Comparison of ENCODE assay signal across 18 cellular contexts in genomic region chr6:90212274-90212673, GRCh38.
DNase-seq lines count a peak whose midpoint lies in the region; ATAC-seq, FAIRE-seq and TF ChIP-seq lines count a peak whose summit lies in the region.
"Had no signal": no experiment of that assay in that cellular context is flagged by ENCODE, and none has a peak within 500 bp of the region (broad histone marks: within the 10 kb centered on the region; RNA-seq: fewer than 3 reads in every experiment).

No MANE protein-coding gene starts in this region.

- H3K4me1 Mint-ChIP-seq in CD4-positive, CD25-positive, alpha-beta regulatory T cell, result peaks cover 11 to 51% (median 29%) of the 10 kb centered on the region in 4 donors
- H3K4me1 Mint-ChIP-seq in H9, result peaks cover 0 to 2% of the 10 kb centered on the region in 2 experiments; a peak in 2 of 4 replicates

- peaks cover 0 to 2% (median 0%) of the 10 kb centered on the region in 7 donors for H3K9me3 Mint-ChIP-seq in CD4-positive, CD25-positive, alpha-beta regulatory T cell
- H3K9me3 Mint-ChIP-seq in H9, result no peaks in the 10 kb centered on the region

- peaks cover 3% of the 10 kb centered on the region for H3K36me3 Mint-ChIP-seq in CD4-positive, CD25-positive, alpha-beta regulatory T cell
- H3K36me3 Mint-ChIP-seq in H9 (ENCODE audit: insufficient read depth in 1 of 3, low read depth in 3 of 3), result no peaks in the 10 kb centered on the region

- no peak overlapping the region for H3K14ac ChIP-seq in H1 (ENCODE audit: insufficient read length)
- no peak overlapping the region for H3K14ac ChIP-seq in H9 (ENCODE audit: insufficient read depth, low read length)

- no peak overlapping the region for H3K4ac ChIP-seq in H1 (replicated peaks; ENCODE audit: insufficient read length, low read depth, low read length)
- no peak overlapping the region for H3K4ac ChIP-seq in H9 (ENCODE audit: low read depth, low read length)

- DNase-seq in CD4-positive, CD25-positive, alpha-beta regulatory T cell, result peak in 1 of 3 donors; percentile 39
- DNase-seq in GM10266 (ENCODE audit: extremely low spot score) (no peak), SK-MEL-5 (ENCODE audit: low read depth, low spot score) (peak; percentile 38), H1 (ENCODE audit: low read depth in 1 of 2, low spot score in 2 of 2) (no peak), H9 (no peak), left ventricle myocardium inferior (no peak)
- no peak for DNase-seq in stimulated activated CD8-positive, alpha-beta memory T cell treated with anti-CD3 and anti-CD28 coated beads, Interleukin-4, amount 100 ng/mL, for 48 hours
- DNase-seq: AML-193; amniotic stem cell; central memory CD4-positive, alpha-beta T cell; DMS53; Karpas-422; left colon; NCI-H146; NCI-H226; nucleus accumbens; right lobe of liver; SHP77 treated with DMSO at 0.1 percent for 48 hours had no signal

- no peaks in the 10 kb centered on the region for H3K9me3 ChIP-seq in CD4-positive, CD25-positive, alpha-beta regulatory T cell (ENCODE audit: control insufficient read depth in 2 of 2, low read length in 2 of 2)
- no peaks in the 10 kb centered on the region for H3K9me3 ChIP-seq in H1 (ENCODE audit: insufficient read depth in 2 of 2, low read depth in 1 of 2, low read length in 1 of 2)
- no peaks in the 10 kb centered on the region for H3K9me3 ChIP-seq in H9 (ENCODE audit: control insufficient read depth, low read depth, low read length)
- H3K9me3 ChIP-seq in left ventricle myocardium inferior (replicated peaks), result no peaks in the 10 kb centered on the region
- H3K9me3 ChIP-seq: right lobe of liver had no signal

- H3K9ac ChIP-seq in H1 (replicated peaks in 1 of 4; ENCODE audit: extremely low read depth in 1 of 4, low read depth in 3 of 4, low read length in 3 of 4) (no peak overlapping the region), H9 (ENCODE audit: extremely low read depth, insufficient read length, low read length) (no peak overlapping the region)

- peak overlapping the region; percentile 73; the same call in 1 of the 2 replicates for H2BK15ac ChIP-seq in H1 (ENCODE audit: low read length)
- H2BK15ac ChIP-seq in H9 (ENCODE audit: low read depth, low read length), result no peak overlapping the region

- H3K79me1 ChIP-seq in H1 (ENCODE audit: low read depth, low read length), result no peaks in the 10 kb centered on the region
- H3K79me1 ChIP-seq in H9 (ENCODE audit: insufficient read depth, low read depth, low read length, poor library complexity, severe bottlenecking), result no peaks in the 10 kb centered on the region

- H3K56ac ChIP-seq in H1 (replicated peaks; ENCODE audit: insufficient read length, low read depth, low read length), result no peak overlapping the region
- H3K56ac ChIP-seq in H9 (ENCODE audit: insufficient read length, low read depth, low read length), result no peak overlapping the region

- no peak for TF ChIP-seq EP300 in H1 (IDR thresholded peaks at IDR 0.05; ENCODE audit: borderline replicate concordance in 1 of 2, low read depth in 2 of 2, low read length in 2 of 2)

- ATAC-seq in CD4-positive, CD25-positive, alpha-beta regulatory T cell (ENCODE audit: low read depth in 2 of 2), result no peak
- ATAC-seq: left colon, right lobe of liver had no signal

- H4K20me1 ChIP-seq in H1 (replicated peaks in 1 of 2; ENCODE audit: control insufficient read depth in 1 of 2, insufficient read depth in 2 of 2, low read length in 2 of 2) (no peaks in the 10 kb centered on the region), H9 (ENCODE audit: control insufficient read depth, insufficient read depth, insufficient read length) (no peaks in the 10 kb centered on the region)

- H2BK20ac ChIP-seq in H1 (ENCODE audit: low read length), result no peak overlapping the region
- H2BK20ac ChIP-seq in H9 (ENCODE audit: low read depth, low read length, poor library complexity, severe bottlenecking), result no peak overlapping the region

- H3K27ac Mint-ChIP-seq in CD4-positive, CD25-positive, alpha-beta regulatory T cell, result peak overlapping the region; percentile 31 to 87 (median 50)
- H3K27ac Mint-ChIP-seq in H9, result no peak overlapping the region

- TF ChIP-seq POLR2A in H1 (IDR thresholded peaks at IDR 0.05; ENCODE audit: control extremely low read depth in 1 of 2, low read depth in 2 of 2, low read length in 2 of 2), result no peak

- H3K27me3 ChIP-seq in CD4-positive, CD25-positive, alpha-beta regulatory T cell (ENCODE audit: control insufficient read depth, insufficient read depth, low read length), result no peaks in the 10 kb centered on the region
- no peaks in the 10 kb centered on the region for H3K27me3 ChIP-seq in H1 (replicated peaks in 1 of 4; ENCODE audit: control insufficient read depth in 3 of 4, extremely low read depth in 1 of 4, insufficient read depth in 3 of 4, low read length in 3 of 4)
- H3K27me3 ChIP-seq in H9 (ENCODE audit: insufficient read depth, low read length), result no peaks in the 10 kb centered on the region
- no peaks in the 10 kb centered on the region for H3K27me3 ChIP-seq in left ventricle myocardium inferior (ENCODE audit: low read depth)
- H3K27me3 ChIP-seq: right lobe of liver had no signal

- H3K18ac ChIP-seq in H1 (ENCODE audit: extremely low read depth, low read length) (no peak overlapping the region), H9 (ENCODE audit: insufficient read length, low read depth, low read length) (no peak overlapping the region)

- in situ Hi-C loops in SK-MEL-5 (cut with HindIII; ENCODE audit: low pct_unique_long_range_greater_than_20kb, low sequenced_read_pairs), result no loop called here

- H3K23ac ChIP-seq in H1 (ENCODE audit: insufficient read length), result no peak overlapping the region
- no peak overlapping the region for H3K23ac ChIP-seq in H9 (ENCODE audit: insufficient read length, low read depth, low read length)

- H4K5ac ChIP-seq in H1 (ENCODE audit: insufficient read length, low read depth, low read length) (no peak overlapping the region), H9 (ENCODE audit: insufficient read length, low read depth, low read length) (no peak overlapping the region)

- H2AK5ac ChIP-seq in H1 (ENCODE audit: low read depth, low read length), result no peak overlapping the region
- no peak overlapping the region for H2AK5ac ChIP-seq in H9 (ENCODE audit: insufficient read length, low read length)

- H4K8ac ChIP-seq in H1 (ENCODE audit: extremely low read depth, insufficient read depth, low read length) (no peak overlapping the region), H9 (replicated peaks; ENCODE audit: insufficient read length, low read depth, low read length) (no peak overlapping the region)

- H3K4me1 ChIP-seq in CD4-positive, CD25-positive, alpha-beta regulatory T cell (ENCODE audit: control insufficient read depth, insufficient read depth, low read length, poor library complexity, severe bottlenecking), result peaks cover 5% of the 10 kb centered on the region
- H3K4me1 ChIP-seq in H1 (replicated peaks in 1 of 4; ENCODE audit: control insufficient read depth in 3 of 4, insufficient read depth in 4 of 4, low read length in 3 of 4), result peaks cover 0 to 14% (median 7%) of the 10 kb centered on the region in 4 experiments; a peak in 6 of 7 replicates
- no peaks in the 10 kb centered on the region; the same call in 1 of the 2 replicates for H3K4me1 ChIP-seq in H9 (ENCODE audit: insufficient read depth, low read length)
- peaks cover 40% of the 10 kb centered on the region for H3K4me1 ChIP-seq in left ventricle myocardium inferior

- no peak overlapping the region for H3K4me3 Mint-ChIP-seq in CD4-positive, CD25-positive, alpha-beta regulatory T cell
- H3K4me3 Mint-ChIP-seq in H9, result no peak overlapping the region

- H2BK12ac ChIP-seq in H1 (ENCODE audit: low read depth, low read length) (no peak overlapping the region), H9 (ENCODE audit: insufficient read length, low read depth, low read length) (no peak overlapping the region)

- H3K23me2 ChIP-seq in H1 (ENCODE audit: low read depth, low read length), result no peaks in the 10 kb centered on the region
- no peaks in the 10 kb centered on the region for H3K23me2 ChIP-seq in H9 (ENCODE audit: insufficient read length, low read depth, low read length, poor library complexity, severe bottlenecking)

- CTCF ChIA-PET in H1 (lab: Charles Lee; ENCODE audit: partially characterized antibody), result interaction anchor here (0.8 to 2.2 kb wide), 7 partner anchors 10 to 266 kb away, joined by 3 to 6 read pairs (median 3); no protein-coding TSS in a partner anchor

- no peak overlapping the region for H2AFZ ChIP-seq in H1 (ENCODE audit: low read length)
- H2AFZ ChIP-seq in H9 (ENCODE audit: low read length), result no peak overlapping the region

- WGBS in H1 (ENCODE audit: extremely low coverage in 1 of 2, insufficient coverage in 1 of 2, insufficient read length in 1 of 2, insufficient replicate concordance in 2 of 2, low coverage in 1 of 2, low lambda C conversion rate in 2 of 2, missing lambda C conversion rate in 1 of 2), 2 experiments, result 91% methylated on average over 3 of the region's 3 CpGs; no CpG with 5 or more reads in 1 of the 2 experiments
- no CpG with 5 or more reads among the region's 3 CpGs for WGBS in H9 (ENCODE audit: extremely low coverage, insufficient read length, low lambda C conversion rate)

- POLR2A ChIA-PET in H1 (lab: Charles Lee; ENCODE audit: partially characterized antibody), result interaction anchor here (1.2 kb wide), 1 partner anchor 11 kb away, joined by 3 read pairs; no protein-coding TSS in a partner anchor

- no peak overlapping the region for H4K91ac ChIP-seq in H1 (replicated peaks; ENCODE audit: insufficient read length, low read length)
- H4K91ac ChIP-seq in H9 (ENCODE audit: insufficient read length, low read depth, low read length), result no peak overlapping the region

- TF ChIP-seq RAD21 in H1 (IDR thresholded peaks at IDR 0.05 in 1 of 2, conservative IDR thresholded peaks at IDR 0.05 in 1 of 2; ENCODE audit: low read depth in 2 of 2, low read length in 2 of 2), result peak; percentile 5 to 29; a peak in 1 of 4 replicates

- no peaks in the 10 kb centered on the region for H3K36me3 ChIP-seq in CD4-positive, CD25-positive, alpha-beta regulatory T cell (ENCODE audit: control insufficient read depth, insufficient read depth, low read length)
- H3K36me3 ChIP-seq in H1 (ENCODE audit: control insufficient read depth in 2 of 4, insufficient read depth in 4 of 4, low read length in 3 of 4) (no peaks in the 10 kb centered on the region), left ventricle myocardium inferior (no peaks in the 10 kb centered on the region)
- H3K36me3 ChIP-seq: right lobe of liver had no signal

- TF ChIP-seq CTCF in GM10266 (IDR thresholded peaks at IDR 0.05; ENCODE audit: control insufficient read depth, insufficient read depth, low read depth, missing control alignments) (peak; percentile 20), H1 (IDR thresholded peaks at IDR 0.05; ENCODE audit: control extremely low read depth in 1 of 3, insufficient read depth in 1 of 3, low read depth in 1 of 3, low read length in 3 of 3) (no peak), H9 (conservative IDR thresholded peaks at IDR 0.05) (no peak), left ventricle myocardium inferior (IDR thresholded peaks at IDR 0.05; ENCODE audit: borderline replicate concordance) (no peak)

- H3K4me2 ChIP-seq in H1 (ENCODE audit: insufficient read depth in 1 of 2, low read depth in 2 of 2, low read length in 2 of 2) (no peak overlapping the region), H9 (ENCODE audit: insufficient read depth, insufficient read length, low read length) (no peak overlapping the region)

- no peak overlapping the region for H3T11ph ChIP-seq in H9 (ENCODE audit: low read length)

- H3K4me3 ChIP-seq in CD4-positive, CD25-positive, alpha-beta regulatory T cell (ENCODE audit: low read depth, low read length), result no peak overlapping the region
- no peak overlapping the region for H3K4me3 ChIP-seq in H1 (ENCODE audit: extremely low read depth in 1 of 4, insufficient read depth in 2 of 4, low read depth in 3 of 4, low read length in 4 of 4)
- no peak overlapping the region for H3K4me3 ChIP-seq in left ventricle myocardium inferior
- H3K4me3 ChIP-seq: right lobe of liver had no signal

- H3K79me2 ChIP-seq in H1 (ENCODE audit: control insufficient read depth in 1 of 2, insufficient read depth in 2 of 2, low read length in 2 of 2) (no peaks in the 10 kb centered on the region), H9 (ENCODE audit: insufficient read depth, low read length) (no peaks in the 10 kb centered on the region)

- H2BK5ac ChIP-seq in H1 (ENCODE audit: low read depth, low read length) (no peak overlapping the region), H9 (ENCODE audit: insufficient read length, low read length) (no peak overlapping the region)

- H2BK120ac ChIP-seq in H1 (replicated peaks; ENCODE audit: low read depth, low read length), result no peak overlapping the region
- H2BK120ac ChIP-seq in H9 (ENCODE audit: low read depth, low read length, poor library complexity, severe bottlenecking), result no peak overlapping the region

- peaks cover 6% of the 10 kb centered on the region for H3K27me3 Mint-ChIP-seq in CD4-positive, CD25-positive, alpha-beta regulatory T cell
- no peaks in the 10 kb centered on the region for H3K27me3 Mint-ChIP-seq in H9 (ENCODE audit: low read depth)

- intact Hi-C loops in left ventricle myocardium inferior (cut with micrococcal nuclease), result loop anchor here (10.0 kb wide), 1 partner anchor 83 kb away; the partner anchor contains the start of gene BACH2

- no peak overlapping the region for H3K27ac ChIP-seq in CD4-positive, CD25-positive, alpha-beta regulatory T cell (ENCODE audit: insufficient read depth, low read length, poor library complexity, severe bottlenecking)
- H3K27ac ChIP-seq in H1 (ENCODE audit: low read depth, low read length) (no peak overlapping the region), H9 (ENCODE audit: insufficient read length, low read depth, low read length) (no peak overlapping the region), left ventricle myocardium inferior (replicated peaks) (no peak overlapping the region)
- H3K27ac ChIP-seq: right lobe of liver had no signal

- no peak for FAIRE-seq in H1 (lab: Jason Lieb, UNC)

Comparison
In these comparisons a context has a peak if more than half of its experiments do, and no peak if none do; other contexts are left out.
1. H3K27ac Mint-ChIP-seq: peak in CD4-positive, CD25-positive, alpha-beta regulatory T cell (3 of 3); none in H9 (0 of 3).